ENCODE assay signal across 3 cellular contexts in genomic region chr7:65951837-65952578, GRCh38.
A peak's percentile ranks its signal among the peaks of the same experiment; 100 is the strongest.
TF ChIP-seq lines count a peak whose summit lies in the region.

No MANE protein-coding gene starts in this region.

TF ChIP-seq in HEK293, 187 proteins besides CTCF, POLR2A, EP300 and RAD21 (continues in another document):
- TF ChIP-seq ZBTB7A (tag by site-specific recombination; IDR thresholded peaks at IDR 0.05; ENCODE audit: low read depth) (no peak), ZNF529 (tag by site-specific recombination; IDR thresholded peaks at IDR 0.05; ENCODE audit: insufficient replicate concordance) (no peak), ZNF366 (tag by site-specific recombination; conservative IDR thresholded peaks at IDR 0.05) (peak; percentile 69), ZNF433 (tag by site-specific recombination; IDR thresholded peaks at IDR 0.05; ENCODE audit: low read depth) (no peak), ZNF555 (tag by site-specific recombination; conservative IDR thresholded peaks at IDR 0.05) (no peak), AEBP2 (tag by site-specific recombination; IDR thresholded peaks at IDR 0.05; ENCODE audit: borderline replicate concordance) (no peak), ZNF76 (tag by site-specific recombination; IDR thresholded peaks at IDR 0.05; ENCODE audit: borderline replicate concordance, low read depth) (no peak), ZBTB44 (tag by site-specific recombination; IDR thresholded peaks at IDR 0.05) (peak; percentile 59), ZNF266 (tag by site-specific recombination; IDR thresholded peaks at IDR 0.05; ENCODE audit: low read depth) (no peak), PRDM4 (tag by site-specific recombination; IDR thresholded peaks at IDR 0.05) (no peak), ZNF704 (tag by site-specific recombination; IDR thresholded peaks at IDR 0.05) (no peak)

TF ChIP-seq in K562, 482 proteins besides CTCF, POLR2A, EP300 and RAD21 (continues in another document):
- TF ChIP-seq CREB1 (IDR thresholded peaks at IDR 0.05) (no peak), CREB1 (CRISPR knock-in tag; IDR thresholded peaks at IDR 0.05) (no peak), ZBTB40 (IDR thresholded peaks at IDR 0.05) (peak; percentile 96), ZBTB40 (CRISPR knock-in tag; IDR thresholded peaks at IDR 0.05) (peak; percentile 94), NFE2 (IDR thresholded peaks at IDR 0.05; ENCODE audit: low read depth) (0 out of 2 replicates have a peak, but pooled peaks have one; percentile 31), CEBPB (tag; IDR thresholded peaks at IDR 0.05) (peak; percentile 82), ELF1 (tag; IDR thresholded peaks at IDR 0.05) (no peak), E2F1 (CRISPR knock-in tag; IDR thresholded peaks at IDR 0.05) (0 out of 2 replicates have a peak, but pooled peaks have one; percentile 33), NFIC (IDR thresholded peaks at IDR 0.05) (peak; percentile 72), ZBTB43 (CRISPR knock-in tag; IDR thresholded peaks at IDR 0.05) (no peak), FOXJ3 (CRISPR knock-in tag; IDR thresholded peaks at IDR 0.05) (no peak), ZNF384 (IDR thresholded peaks at IDR 0.05; ENCODE audit: low read depth, low read length) (0 out of 2 replicates have a peak, but pooled peaks have one; percentile 35), CEBPG (CRISPR knock-in tag; IDR thresholded peaks at IDR 0.05) (no peak), CEBPG (tag; conservative IDR thresholded peaks at IDR 0.05 in 1 of 2, IDR thresholded peaks at IDR 0.05 in 1 of 2) (peak; percentile 37 to 53; a peak in 2 of 4 replicates), TAF9B (IDR thresholded peaks at IDR 0.05; ENCODE audit: partially characterized antibody) (no peak), DMBX1 (CRISPR knock-in tag; IDR thresholded peaks at IDR 0.05; ENCODE audit: borderline replicate concordance) (no peak)

TF ChIP-seq in HepG2, 621 proteins besides CTCF, POLR2A, EP300 and RAD21:
- TF ChIP-seq CEBPB (IDR thresholded peaks at IDR 0.05; ENCODE audit: borderline replicate concordance, low read depth, low read length) (peak; percentile 68; the same call in 1 of the 2 replicates), CENPT (CRISPR knock-in tag; IDR thresholded peaks at IDR 0.05; ENCODE audit: low read depth) (no peak), ZBTB40 (IDR thresholded peaks at IDR 0.05) (peak; percentile 77), ZBTB40 (CRISPR knock-in tag; IDR thresholded peaks at IDR 0.05) (peak; percentile 98)
